Comparison of ENCODE assay signal across 10 cellular contexts in genomic region chr14:22547309-22547947, GRCh38. TPM values are rescaled to one million over a fixed set of nuclear protein-coding genes. Genes with fewer than 3 reads are reported as not detected.
DNase-seq lines count a peak whose midpoint lies in the region; ATAC-seq lines count a peak whose summit lies in the region.
"Had no signal": no experiment of that assay in that cellular context is flagged by ENCODE, and none has a peak within 500 bp of the region (broad histone marks: within the 10 kb centered on the region; RNA-seq: fewer than 3 reads in every experiment).

No MANE protein-coding gene starts in this region.

- peaks cover 100% of the 10 kb centered on the region for H3K36me3 Mint-ChIP-seq in stimulated activated effector memory CD8-positive, alpha-beta T cell treated with anti-CD3 and anti-CD28 coated beads, Interleukin-12 subunit alpha, Interleukin-12 subunit beta, amount 100 ng/mL, for 72 hours

- H3K9me3 Mint-ChIP-seq in stimulated activated effector memory CD8-positive, alpha-beta T cell treated with anti-CD3 and anti-CD28 coated beads, Interleukin-12 subunit alpha, Interleukin-12 subunit beta, amount 100 ng/mL, for 72 hours: no peaks in the 10 kb centered on the region

- peak; percentile 71 for ATAC-seq in left ventricle myocardium superior
- no peak for ATAC-seq in stimulated activated effector memory CD8-positive, alpha-beta T cell treated with anti-CD3 and anti-CD28 coated beads, Interleukin-12 subunit alpha, Interleukin-12 subunit beta, amount 100 ng/mL, for 72 hours
- no peak for ATAC-seq in GM21529 (IDR thresholded peaks at IDR 0.05; ENCODE audit: unreplicated experiment)

- peak overlapping the region; percentile 99 for H3K27ac Mint-ChIP-seq in stimulated activated effector memory CD8-positive, alpha-beta T cell treated with anti-CD3 and anti-CD28 coated beads, Interleukin-12 subunit alpha, Interleukin-12 subunit beta, amount 100 ng/mL, for 72 hours

- peaks cover 98% of the 10 kb centered on the region for H3K4me1 Mint-ChIP-seq in stimulated activated effector memory CD8-positive, alpha-beta T cell treated with anti-CD3 and anti-CD28 coated beads, Interleukin-12 subunit alpha, Interleukin-12 subunit beta, amount 100 ng/mL, for 72 hours

- peak overlapping the region; percentile 78 for H3K4me3 Mint-ChIP-seq in stimulated activated effector memory CD8-positive, alpha-beta T cell treated with anti-CD3 and anti-CD28 coated beads, Interleukin-12 subunit alpha, Interleukin-12 subunit beta, amount 100 ng/mL, for 72 hours

- intact Hi-C loops in left ventricle myocardium superior (cut with micrococcal nuclease): no loop called here

- peak; percentile 49 to 67 for DNase-seq in NCI-H524 (lab: John Stamatoyannopoulos, UW)
- DNase-seq in NCI-H524 treated with DMSO at 0.1 percent for 48 hours (lab: John Stamatoyannopoulos, UW): no peak
- DNase-seq in activated CD8-positive, alpha-beta memory T cell treated with anti-CD3 and anti-CD28 coated beads, Interleukin-2, amount 50 U/mL, for 48 hours: peak; percentile 62
- peak; percentile 59 for DNase-seq in left ventricle myocardium superior
- DNase-seq in stimulated activated effector memory CD8-positive, alpha-beta T cell treated with anti-CD3 and anti-CD28 coated beads, Interleukin-12 subunit alpha, Interleukin-12 subunit beta, amount 100 ng/mL, for 72 hours (ENCODE audit: low spot score in 2 of 2): peak in 1 of 2 donors; percentile 61
- no peak for DNase-seq in MV-4-11 (lab: John Stamatoyannopoulos, UW)
- no peak for DNase-seq in amygdala (lab: John Stamatoyannopoulos, UW)
- DNase-seq: midbrain, NCI-H187 treated with DMSO at 0.1 percent for 48 hours had no signal

RNA-seq across cellular contexts. Expression of gene DAD1, which starts 41.6 kb away (rescaled TPM):
- total RNA-seq in left ventricle myocardium superior: 149 TPM

RNA-seq across cellular contexts. Expression of gene ABHD4, which starts 50.7 kb away (rescaled TPM):
- 24.5 TPM for total RNA-seq in left ventricle myocardium superior

Comparison
In these comparisons a context has a peak if more than half of its experiments do, and no peak if none do; other contexts are left out.
1. DNase-seq: peak in NCI-H524 (2 of 2), activated CD8-positive, alpha-beta memory T cell treated with anti-CD3 and anti-CD28 coated beads, Interleukin-2, amount 50 U/mL, for 48 hours (single experiment) and left ventricle myocardium superior (single experiment); none in NCI-H524 treated with DMSO at 0.1 percent for 48 hours (single experiment), MV-4-11 (single experiment) and amygdala (0 of 56).